ENCODE assay signal across 8 cellular contexts in the genomic region with DNA sequence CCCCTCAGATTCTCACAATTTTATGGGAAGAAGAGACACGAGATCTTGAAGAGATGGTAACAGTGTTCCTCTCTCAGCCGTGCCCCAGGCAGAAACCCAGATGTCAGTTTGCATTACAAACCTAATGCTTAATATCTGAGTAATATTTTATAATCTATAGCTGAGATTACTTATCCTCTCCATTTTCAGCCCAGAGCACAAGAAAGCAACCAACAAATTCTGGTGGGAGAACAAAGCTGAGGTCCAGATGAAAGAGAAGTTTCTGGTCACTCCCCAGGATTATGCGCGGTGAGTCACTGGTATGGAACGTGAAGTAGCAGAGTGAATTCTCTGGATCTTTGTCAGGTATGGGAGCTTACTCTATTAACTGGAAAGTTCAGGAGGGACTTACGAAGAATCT. TPM values are rescaled to one million over a fixed set of nuclear protein-coding genes. Genes with fewer than 3 reads are reported as not detected.
A peak's percentile ranks its signal among the peaks of the same experiment; 100 is the strongest.
DNase-seq lines count a peak whose midpoint lies in the region; TF ChIP-seq lines count a peak whose summit lies in the region.

No MANE protein-coding gene starts in this region.

- BruUV-seq in PC-9 (replicated peaks; lab: Mats Ljungman, UMichigan) = no TSS peak

- peaks cover 48% of the 10 kb centered on the region for H3K79me2 ChIP-seq in PC-9 (ENCODE audit: low read depth)

- H3K4me2 ChIP-seq in PC-9 (peak overlapping the region; percentile 96), neuronal stem cell (ENCODE audit: insufficient read depth, low read length, poor library complexity, severe bottlenecking) (peak overlapping the region; percentile 88)

- no peak overlapping the region for H2BK5ac ChIP-seq in neuronal stem cell (ENCODE audit: low read length)

- H2BK12ac ChIP-seq in neuronal stem cell (ENCODE audit: low read length) = no peak overlapping the region

- H4K91ac ChIP-seq in neuronal stem cell (ENCODE audit: low read depth, low read length, poor library complexity) = no peak overlapping the region

- no CpG with 5 or more reads among the region's 6 CpGs for WGBS in neuronal stem cell (ENCODE audit: extremely low coverage in 2 of 2, insufficient read length in 2 of 2, insufficient replicate concordance in 1 of 2), 2 donors

- H3K9me2 ChIP-seq in PC-9 (ENCODE audit: insufficient read depth) = no peaks in the 10 kb centered on the region

- H3K23ac ChIP-seq in neuronal stem cell (ENCODE audit: low read depth, low read length, poor library complexity) = no peak overlapping the region

- H2BK120ac ChIP-seq in neuronal stem cell (ENCODE audit: low read depth, low read length) = no peak overlapping the region

- H3F3A ChIP-seq in PC-9 (ENCODE audit: insufficient read depth, low read depth) = peaks cover 33% of the 10 kb centered on the region

- H3K4me3 ChIP-seq in PC-9 (peak overlapping the region; percentile 86), neuronal stem cell (ENCODE audit: low read length in 2 of 2) (peak overlapping the region; percentile 82 to 99)

- H4K20me1 ChIP-seq in PC-9 (ENCODE audit: insufficient read depth) = no peaks in the 10 kb centered on the region

- H2AFZ ChIP-seq in PC-9 = peak overlapping the region; percentile 89
- peak overlapping the region; percentile 89 for H2AFZ ChIP-seq in neuronal stem cell (ENCODE audit: low read length)

- H3K4me1 ChIP-seq in ES-I3 (ENCODE audit: insufficient read depth, low read length) (peaks cover 10% of the 10 kb centered on the region; the same call in 1 of the 2 replicates), PC-9 (replicated peaks; ENCODE audit: insufficient read depth) (peaks cover 33% of the 10 kb centered on the region), neuronal stem cell (ENCODE audit: control insufficient read depth in 2 of 2, insufficient read depth in 1 of 2, low read depth in 1 of 2, low read length in 2 of 2) (peaks cover 10 to 11% of the 10 kb centered on the region in 2 donors)

- intact Hi-C loops in PC-9 (cut with micrococcal nuclease; ENCODE audit: unreplicated experiment) = no loop called here

- H3K9me3 ChIP-seq in ES-I3 (ENCODE audit: control insufficient read depth, insufficient read depth, low read length) (no peaks in the 10 kb centered on the region), PC-9 (ENCODE audit: insufficient read depth, low read depth) (no peaks in the 10 kb centered on the region), neuronal stem cell (replicated peaks in 1 of 2; ENCODE audit: control insufficient read depth in 2 of 2, insufficient read depth in 1 of 2, low read depth in 1 of 2, low read length in 2 of 2) (peaks cover 2 to 4% of the 10 kb centered on the region in 2 donors)

- H3K9ac ChIP-seq in ES-I3 (ENCODE audit: low read depth, low read length) (peak overlapping the region; percentile 88), neuronal stem cell (ENCODE audit: low read depth, low read length, poor library complexity) (peak overlapping the region; percentile 99)

- H2AK5ac ChIP-seq in neuronal stem cell (ENCODE audit: low read depth, low read length) = no peak overlapping the region

- no peak for TF ChIP-seq CTCF in PC-9 (conservative IDR thresholded peaks at IDR 0.05)

- CTCF ChIA-PET in PC-9 (lab: Charles Lee) = no interaction called here

- H3K79me1 ChIP-seq in neuronal stem cell (ENCODE audit: low read depth, low read length) = peaks cover 4% of the 10 kb centered on the region

- no peaks in the 10 kb centered on the region for H3K27me3 ChIP-seq in PC-9 (ENCODE audit: insufficient read depth, low read depth)
- H3K27me3 ChIP-seq in neuronal stem cell (ENCODE audit: control insufficient read depth in 3 of 3, insufficient read depth in 3 of 3, low read depth in 1 of 3, low read length in 3 of 3) = no peaks in the 10 kb centered on the region

- H3K4ac ChIP-seq in neuronal stem cell (ENCODE audit: low read length) = no peak overlapping the region

- no peak overlapping the region for H4K8ac ChIP-seq in neuronal stem cell (ENCODE audit: low read depth, low read length)

- no peak overlapping the region for H3K18ac ChIP-seq in neuronal stem cell (ENCODE audit: low read length)

- H2BK15ac ChIP-seq in neuronal stem cell (ENCODE audit: low read length) = peak overlapping the region; percentile 60

- DNase-seq in PC-9 = peak; percentile 65 to 92
- no peak for DNase-seq in epithelial cell of prostate (ENCODE audit: low read depth, low spot score)
- DNase-seq in neuronal stem cell (ENCODE audit: low spot score) = no peak
- no peak for DNase-seq in NCI-H1092 (lab: John Stamatoyannopoulos, UW)
- DNase-seq in NCI-H748 treated with DMSO at 0.1 percent for 48 hours (lab: John Stamatoyannopoulos, UW) = no peak
- no peak for DNase-seq in amygdala (lab: John Stamatoyannopoulos, UW)
- DNase-seq in DMS79 (lab: John Stamatoyannopoulos, UW) = no peak

- POLR2A ChIA-PET in PC-9 (lab: Charles Lee; ENCODE audit: unreplicated experiment) = interaction anchor here (0.6 to 0.7 kb wide), 7 partner anchors 19 to 378 kb away, joined by 4 to 18 read pairs (median 8); partner anchors contain the start of genes DDX6 and RPS25

- H3K36me3 ChIP-seq in ES-I3 (ENCODE audit: insufficient read depth, low read length) (peaks cover 19% of the 10 kb centered on the region), PC-9 (ENCODE audit: low read depth) (peaks cover 27% of the 10 kb centered on the region), neuronal stem cell (replicated peaks in 1 of 2; ENCODE audit: control insufficient read depth in 2 of 2, insufficient read depth in 2 of 2, low read length in 2 of 2) (peaks cover 10 to 47% of the 10 kb centered on the region in 2 donors)

- H3K27ac ChIP-seq in PC-9 = peak overlapping the region; percentile 74
- peak overlapping the region; percentile 92 for H3K27ac ChIP-seq in epithelial cell of prostate
- peak overlapping the region; percentile 61 for H3K27ac ChIP-seq in neuronal stem cell (replicated peaks; ENCODE audit: low read length)

- H3K14ac ChIP-seq in neuronal stem cell (ENCODE audit: low read length) = no peak overlapping the region

RNA-seq across cellular contexts. Expression of gene CENATAC, which starts 0.9 kb away (rescaled TPM):
- 61.7 and 73.9 TPM in 2 replicates for total RNA-seq in PC-9 (2021)
- polyA plus RNA-seq in neuronal stem cell (2013, experiment 1 of 2) = 18.7 TPM
- polyA plus RNA-seq in neuronal stem cell (2013, experiment 2 of 2) = 20.9 TPM

RNA-seq across cellular contexts. Expression of gene RPS25, which starts 19.3 kb away (rescaled TPM):
- 954 and 984 TPM in 2 replicates for total RNA-seq in PC-9 (2021)
- polyA plus RNA-seq in neuronal stem cell (2013, experiment 1 of 2) = 3,221 TPM
- 3,219 TPM for polyA plus RNA-seq in neuronal stem cell (2013, experiment 2 of 2)

RNA-seq across cellular contexts. Expression of gene TRAPPC4, which starts 19.7 kb away (rescaled TPM):
- 49.2 and 51.4 TPM in 2 replicates for total RNA-seq in PC-9 (2021)
- 72.1 TPM for polyA plus RNA-seq in neuronal stem cell (2013, experiment 1 of 2)
- 74.9 TPM for polyA plus RNA-seq in neuronal stem cell (2013, experiment 2 of 2)

RNA-seq across cellular contexts. Expression of gene FOXR1, which starts 27.3 kb away (rescaled TPM):
- total RNA-seq in PC-9 (2021) = not detected in 2 replicates
- polyA plus RNA-seq in neuronal stem cell (2013, experiment 1 of 2) = not detected
- polyA plus RNA-seq in neuronal stem cell (2013, experiment 2 of 2) = 0.06 TPM

RNA-seq across cellular contexts. Expression of gene SLC37A4, which starts 31.9 kb away (rescaled TPM):
- total RNA-seq in PC-9 (2021) = 23.2 and 24.3 TPM in 2 replicates
- 44.0 TPM for polyA plus RNA-seq in neuronal stem cell (2013, experiment 1 of 2)
- 44.3 TPM for polyA plus RNA-seq in neuronal stem cell (2013, experiment 2 of 2)

Comparison
In these comparisons a context has a peak if more than half of its experiments do, and no peak if none do; other contexts are left out.
1. DNase-seq: peak in PC-9 (2 of 2); none in epithelial cell of prostate (single experiment), neuronal stem cell (single experiment), NCI-H1092 (single experiment), NCI-H748 treated with DMSO at 0.1 percent for 48 hours (single experiment), amygdala (0 of 56) and DMS79 (single experiment).
2. Peak in every context shown above with its lines, with median percentiles within 50 percentile points of each other: H3K27ac ChIP-seq.